Comparison of ENCODE assay signal across 10 cellular contexts in the genomic region with DNA sequence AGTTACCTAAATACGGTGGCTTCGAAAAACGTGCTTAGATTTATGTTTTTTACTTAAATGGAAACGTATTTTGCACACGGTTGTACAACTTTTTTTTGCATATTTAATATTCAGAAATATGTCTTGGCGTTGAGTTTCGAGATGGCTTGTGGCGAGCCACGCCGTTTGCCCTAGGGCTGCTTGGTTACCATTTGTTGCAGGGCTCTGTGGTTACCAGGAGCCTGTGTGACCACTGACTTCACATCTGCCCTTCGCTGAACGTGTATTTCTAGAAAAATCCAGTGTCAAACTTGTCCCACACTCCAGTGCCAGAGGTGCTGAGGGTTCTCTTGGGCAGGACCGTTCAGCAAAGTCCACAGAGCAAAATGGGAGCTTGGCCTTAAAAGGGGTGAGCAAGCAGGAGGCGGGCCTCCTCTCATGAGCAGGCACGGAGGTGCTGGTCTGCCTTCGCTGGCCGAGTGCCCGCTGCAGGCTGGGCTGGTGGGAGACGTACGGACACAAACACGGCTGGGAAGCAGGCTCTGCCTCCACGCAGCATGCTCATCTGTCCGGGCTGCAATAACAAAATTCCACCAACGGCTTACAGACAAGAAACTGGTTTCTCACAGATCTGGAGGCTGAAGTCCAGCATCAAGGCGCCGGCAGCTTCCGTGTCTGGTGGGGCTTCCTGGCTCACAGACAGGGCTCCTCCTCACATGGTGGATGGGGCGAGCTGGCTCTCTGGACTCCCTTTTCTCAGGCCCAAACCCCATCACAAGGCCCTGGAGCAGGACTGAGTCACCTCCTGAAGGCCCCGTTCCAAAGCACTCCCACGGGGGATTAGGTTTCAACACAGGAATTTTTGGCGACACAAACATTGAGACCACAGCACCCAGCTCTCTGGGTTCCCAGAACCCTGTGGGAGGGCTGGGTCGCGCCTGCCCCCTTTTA. TPM values are rescaled to one million over a fixed set of nuclear protein-coding genes. Genes with fewer than 3 reads are reported as not detected.
DNase-seq lines count a peak whose midpoint lies in the region; ATAC-seq, FAIRE-seq and TF ChIP-seq lines count a peak whose summit lies in the region.
"Had no signal": no experiment of that assay in that cellular context is flagged by ENCODE, and none has a peak within 500 bp of the region (broad histone marks: within the 10 kb centered on the region; RNA-seq: fewer than 3 reads in every experiment).

No MANE protein-coding gene starts in this region.

- DNase-seq in GM12864 (ENCODE audit: low read depth) (no peak), MV-4-11 (lab: John Stamatoyannopoulos, UW) (peak; percentile 69), GM12878 (ENCODE audit: low read depth, low spot score) (no peak), renal cortical epithelial cell (ENCODE audit: low read depth) (peak; percentile 51), upper lobe of right lung (no peak), COLO668 (lab: John Stamatoyannopoulos, UW; ENCODE audit: unreplicated experiment) (no peak)
- DNase-seq: NCI-H524 treated with DMSO at 0.1 percent for 48 hours had no signal

- H4K20me1 ChIP-seq in GM12878 (ENCODE audit: control insufficient read depth, insufficient read depth), result no peaks in the 10 kb centered on the region

- TF ChIP-seq POLR2A in GM12878 (IDR thresholded peaks at IDR 0.05; ENCODE audit: low read depth, low read length), result no peak

- H3K79me2 ChIP-seq in GM12878 (ENCODE audit: control insufficient read depth, insufficient read depth, low read length), result peaks cover 32% of the 10 kb centered on the region

- BruUV-seq in GM12878 (replicated peaks; lab: Mats Ljungman, UMichigan), result no TSS peak

- H3K9ac ChIP-seq in GM12878 (ENCODE audit: control insufficient read depth, insufficient read depth, low read length), result peak overlapping the region; percentile 75; the same call in 1 of the 2 replicates

- FAIRE-seq in GM12878 (lab: Jason Lieb, UNC), result no peak

- 0 out of 4 replicates have a peak, but pooled peaks of 1 of the 2 experiments have one; percentile 12 for TF ChIP-seq EP300 in GM12878 (IDR thresholded peaks at IDR 0.05; ENCODE audit: borderline replicate concordance in 1 of 2, control insufficient read depth in 1 of 2, low read depth in 2 of 2, low read length in 2 of 2)

- H3K4me3 ChIP-seq in GM12864 (ENCODE audit: low read depth, low read length), result peak overlapping the region; percentile 56
- H3K4me3 ChIP-seq in GM12878, result peak overlapping the region; percentile 56; the same call in 1 of the 2 replicates
- no peak overlapping the region for H3K4me3 ChIP-seq in upper lobe of right lung
- H3K4me3 ChIP-seq: gastroesophageal sphincter, ovary had no signal

- no peak for TF ChIP-seq RAD21 in GM12878 (IDR thresholded peaks at IDR 0.05; ENCODE audit: insufficient read depth, low read depth, low read length)

- TF ChIP-seq CTCF in GM12864 (IDR thresholded peaks at IDR 0.05; ENCODE audit: low read depth, low read length, missing control alignments) (no peak), GM12878 (IDR thresholded peaks at IDR 0.05 in 2 of 3, conservative IDR thresholded peaks at IDR 0.05 in 1 of 3; ENCODE audit: control insufficient read depth in 2 of 3, extremely low read depth in 1 of 3, insufficient read depth in 1 of 3, low read depth in 3 of 3, low read length in 3 of 3) (no peak), upper lobe of right lung (IDR thresholded peaks at IDR 0.05) (no peak)

- peak overlapping the region; percentile 97 for H3K4me2 ChIP-seq in GM12878 (ENCODE audit: control insufficient read depth, insufficient read depth)

- H3K27me3 ChIP-seq in GM12878 (replicated peaks in 1 of 2; ENCODE audit: control insufficient read depth in 2 of 2, insufficient read depth in 2 of 2, low read length in 1 of 2) (no peaks in the 10 kb centered on the region), upper lobe of right lung (no peaks in the 10 kb centered on the region)
- H3K27me3 ChIP-seq: gastroesophageal sphincter, ovary had no signal

- no peak overlapping the region; the same call in none of the 2 replicates for H2AFZ ChIP-seq in GM12878 (ENCODE audit: control insufficient read depth, low read depth, low read length)

- WGBS in GM12878 (ENCODE audit: insufficient coverage, insufficient replicate concordance, low lambda C conversion rate, missing lambda C conversion rate), result 38% methylated on average over 33 of the region's 33 CpGs

- H3K4me1 ChIP-seq in GM12878 (ENCODE audit: control insufficient read depth, insufficient read depth, low read length) (peaks cover 55% of the 10 kb centered on the region), upper lobe of right lung (peaks cover 12% of the 10 kb centered on the region)

- in situ Hi-C loops in GM12878 (cut with MboI), result no loop called here

- H3K36me3 ChIP-seq in GM12878 (ENCODE audit: control insufficient read depth in 2 of 2, insufficient read depth in 2 of 2, low read length in 1 of 2) (peaks cover 13 to 21% of the 10 kb centered on the region in 2 experiments), upper lobe of right lung (peaks cover 13% of the 10 kb centered on the region)
- H3K36me3 ChIP-seq: ovary had no signal

- H3K27ac ChIP-seq in GM12878 (ENCODE audit: control insufficient read depth, insufficient read depth) (peak overlapping the region; percentile 92), upper lobe of right lung (no peak overlapping the region)
- H3K27ac ChIP-seq: gastroesophageal sphincter, ovary had no signal

- H3K9me3 ChIP-seq in GM12878 (replicated peaks; ENCODE audit: control insufficient read depth, insufficient read depth, low read length), result no peaks in the 10 kb centered on the region; the same call in 2 of the 3 replicates
- no peaks in the 10 kb centered on the region for H3K9me3 ChIP-seq in upper lobe of right lung
- H3K9me3 ChIP-seq: gastroesophageal sphincter, ovary had no signal

- ATAC-seq in GM12878, result peak; percentile 44
- ATAC-seq in upper lobe of right lung, result no peak
- ATAC-seq in HG02798 (IDR thresholded peaks at IDR 0.05; ENCODE audit: poor library complexity, unreplicated experiment), result no peak
- ATAC-seq: gastroesophageal sphincter had no signal

- intact Hi-C loops in GM12878 (cut with micrococcal nuclease; ENCODE audit: unreplicated experiment) (loop anchor here (2.0 to 10.0 kb wide), 2 partner anchors 299 to 479 kb away; no protein-coding TSS in a partner anchor), upper lobe of right lung (cut with DNase I) (no loop called here)

- POLR2A ChIA-PET in GM12878 (lab: Charles Lee), result interaction anchor here (0.9 to 2.0 kb wide), 2 partner anchors 11 to 13 kb away, joined by 3 to 14 read pairs; no protein-coding TSS in a partner anchor

- SMC1A ChIA-PET in GM12878 (lab: Charles Lee; ENCODE audit: uncharacterized antibody, unreplicated experiment), result interaction anchor here (1.2 to 2.0 kb wide), 3 partner anchors 9 to 22 kb away, joined by 6 to 12 read pairs (median 11); no protein-coding TSS in a partner anchor

- RAD21 ChIA-PET in GM12878 (lab: Charles Lee; ENCODE audit: unreplicated experiment), result interaction anchor here (2.0 kb wide), 1 partner anchor 12 kb away, joined by 22 read pairs; no protein-coding TSS in a partner anchor

- CTCF ChIA-PET in GM12878 (lab: Yijun Ruan, JAX), result interaction anchor here (0.8 to 1.1 kb wide), 4 partner anchors 12 to 55 kb away, joined by 3 to 5 read pairs (median 4); no protein-coding TSS in a partner anchor

TF ChIP-seq in GM12878, 131 proteins besides CTCF, POLR2A, EP300 and RAD21 (continues in another document):
- TF ChIP-seq RUNX3 (IDR thresholded peaks at IDR 0.05; ENCODE audit: low read length) (peak; percentile 58), BHLHE40 (IDR thresholded peaks at IDR 0.05; ENCODE audit: borderline replicate concordance in 1 of 2, low read depth in 2 of 2, low read length in 1 of 2) (peak in 1 of 2 experiments; percentile 11; a peak in 1 of 4 replicates)

RNA-seq across cellular contexts. Expression of a gene that starts 5.4 kb away (rescaled TPM):
- total RNA-seq in GM12878 (2013; cell fraction: nucleolus; rRNA removed), result 10.8 and 11.5 TPM in 2 replicates
- total RNA-seq in GM12878 (2014; rRNA removed) (106 and 109 TPM in 2 replicates), GM12878 (2014; rRNA removed; fragmentation: Illumina TruSeq; extraction: Trizol) (86.8 and 103 TPM in 2 replicates), GM12878 (2021) (89.2 and 95.9 TPM in 2 replicates), renal cortical epithelial cell (31.3 and 32.5 TPM in 2 replicates), upper lobe of right lung (29.4 TPM)
- polyA plus RNA-seq in GM12878 (2011; ENCODE audit: low read depth), result 83.9 TPM
- polyA plus RNA-seq in GM12878 (2011; rRNA removed) (93.2 and 130 TPM in 2 replicates), GM12878 (2014; fragmentation: Illumina TruSeq; extraction: Trizol) (47.1 and 105 TPM in 2 replicates), GM12878 (2014; fragmentation: Nextera tagmentation; extraction: Ambion mirVana) (100 to 1,000 TPM; 510 to 559 TPM), GM12878 (2014; rRNA removed) (156 and 175 TPM in 2 replicates), GM12878 (2016; fragmentation: Nextera tagmentation; extraction: Ambion mirVana) (100 to 1,000 TPM; 219 to 221 TPM)
- 93.4 and 134 TPM in 2 replicates for polyA plus RNA-seq in GM12878 (2011; cell fraction: cytosol; rRNA removed)
- polyA plus RNA-seq in GM12878 (2011; cell fraction: nucleus; rRNA removed), result 68.3 and 75.4 TPM in 2 replicates
- polyA plus RNA-seq in GM12878 (2012), result 82.7 and 85.4 TPM in 2 replicates
- 47.8 and 60.0 TPM in 2 replicates for polyA minus RNA-seq in GM12878 (2011; rRNA and poly(A)+ RNA removed)
- polyA minus RNA-seq in GM12878 (2011; cell fraction: cytosol; rRNA and poly(A)+ RNA removed), result 21.2 and 24.9 TPM in 2 replicates
- polyA minus RNA-seq in GM12878 (2011; cell fraction: nucleus; rRNA and poly(A)+ RNA removed), result 29.1 and 36.6 TPM in 2 replicates

RNA-seq across cellular contexts. Expression of a gene that starts 7.0 kb away (rescaled TPM):
- total RNA-seq in GM12878 (2013; cell fraction: nucleolus; rRNA removed), result 4.4 and 7.1 TPM in 2 replicates
- total RNA-seq in GM12878 (2014; rRNA removed) (55.3 and 57.1 TPM in 2 replicates), GM12878 (2014; rRNA removed; fragmentation: Illumina TruSeq; extraction: Trizol) (49.5 and 60.4 TPM in 2 replicates), GM12878 (2021) (56.4 and 57.5 TPM in 2 replicates), renal cortical epithelial cell (26.7 and 42.8 TPM in 2 replicates), upper lobe of right lung (23.5 TPM)
- polyA plus RNA-seq in GM12878 (2011; ENCODE audit: low read depth), result 14.7 TPM
- polyA plus RNA-seq in GM12878 (2011; rRNA removed) (35.6 and 38.7 TPM in 2 replicates), GM12878 (2014; fragmentation: Illumina TruSeq; extraction: Trizol) (12.1 and 29.4 TPM in 2 replicates), GM12878 (2014; fragmentation: Nextera tagmentation; extraction: Ambion mirVana) (10 to 100 TPM; 20.7 to 59.0 TPM), GM12878 (2014; rRNA removed) (80.9 and 98.9 TPM in 2 replicates), GM12878 (2016; fragmentation: Nextera tagmentation; extraction: Ambion mirVana) (100 to 1,000 TPM; 195 to 213 TPM)
- 88.2 and 134 TPM in 2 replicates for polyA plus RNA-seq in GM12878 (2011; cell fraction: cytosol; rRNA removed)
- 38.2 and 92.1 TPM in 2 replicates for polyA plus RNA-seq in GM12878 (2011; cell fraction: nucleus; rRNA removed)
- polyA plus RNA-seq in GM12878 (2012), result 47.9 and 84.2 TPM in 2 replicates
- polyA minus RNA-seq in GM12878 (2011; rRNA and poly(A)+ RNA removed), result 11.6 and 15.6 TPM in 2 replicates
- 13.9 and 24.0 TPM in 2 replicates for polyA minus RNA-seq in GM12878 (2011; cell fraction: cytosol; rRNA and poly(A)+ RNA removed)
- polyA minus RNA-seq in GM12878 (2011; cell fraction: nucleus; rRNA and poly(A)+ RNA removed), result 8.9 and 20.6 TPM in 2 replicates

Comparison
In these comparisons a context has a peak if more than half of its experiments do, and no peak if none do; other contexts are left out.
1. DNase-seq: peak in MV-4-11 (single experiment) and renal cortical epithelial cell (single experiment); none in GM12864 (single experiment), GM12878 (single experiment), upper lobe of right lung (single experiment) and COLO668 (single experiment).